7 cellular contexts compared by ENCODE assay signal in genomic region chr12:111396271-111396670, GRCh38. TPM values are rescaled to one million over a fixed set of nuclear protein-coding genes. Genes with fewer than 3 reads are reported as not detected.
A peak's percentile ranks its signal among the peaks of the same experiment; 100 is the strongest.
DNase-seq lines count a peak whose midpoint lies in the region; ATAC-seq and TF ChIP-seq lines count a peak whose summit lies in the region.
"Not testable (repeated sequence)": the region's sequence is repeated elsewhere in the genome, so short reads cannot be mapped to it uniquely, and the experiment has no call there.

No MANE protein-coding gene starts in this region.

- H3K27ac Mint-ChIP-seq in CD14-positive monocyte (peak overlapping the region in 5 of 7 donors; percentile 92 to 99 (median 98)), HFFc6 (peak overlapping the region; percentile 86)
- peak overlapping the region; percentile 15 for H3K27ac Mint-ChIP-seq in activated naive CD8-positive, alpha-beta T cell treated with anti-CD3 and anti-CD28 coated beads, Interleukin-2, amount 10 ng/mL, durations not matched to agents 7 days and 5 days

- not testable (repeated sequence) for H3K9me3 ChIP-seq in RWPE2 (ENCODE audit: severe bottlenecking); psoas muscle; uterus

- not testable (repeated sequence) for H3K27me3 ChIP-seq in RWPE2 (ENCODE audit: insufficient read depth, poor library complexity, severe bottlenecking); psoas muscle (ENCODE audit: insufficient read depth in 3 of 3, low read length in 2 of 3); uterus

- H3K27ac ChIP-seq in RWPE2 (ENCODE audit: poor library complexity, severe bottlenecking) (peak overlapping the region; percentile 72), psoas muscle (peak overlapping the region; percentile 63), uterus (peak overlapping the region; percentile 39 to 44)

- H3K4me3 ChIP-seq in RWPE2 (ENCODE audit: severe bottlenecking); psoas muscle; uterus: not testable (repeated sequence)

- H3K27me3 Mint-ChIP-seq in CD14-positive monocyte (ENCODE audit: low read depth in 3 of 3); HFFc6 (ENCODE audit: insufficient read depth); activated naive CD8-positive, alpha-beta T cell treated with anti-CD3 and anti-CD28 coated beads, Interleukin-2, amount 10 ng/mL, durations not matched to agents 7 days and 5 days: not testable (repeated sequence)

- not testable (repeated sequence) for H3K4me1 ChIP-seq in RWPE2 (ENCODE audit: insufficient read depth, poor library complexity, severe bottlenecking); psoas muscle; uterus

- intact Hi-C loops in CD14-positive monocyte (cut with micrococcal nuclease), result loop anchor here in 1 of 2 donors (2.0 kb wide), 1 partner anchor 55 kb away; no protein-coding TSS in a partner anchor
- intact Hi-C loops in psoas muscle (cut with DNase I), result loop anchor here (2.0 to 10.0 kb wide), 4 partner anchors 55 to 279 kb away; no protein-coding TSS in a partner anchor
- intact Hi-C loops in uterus (cut with DNase I; ENCODE audit: low total_unique reads), result loop anchor here (5.0 kb wide), 1 partner anchor 56 kb away; no protein-coding TSS in a partner anchor

- 90 to 94% (median 91%) methylated on average over 7 of the region's 7 CpGs for WGBS in psoas muscle, 3 donors

- not testable (repeated sequence) for ATAC-seq in RWPE2 (ENCODE audit: low read depth); activated naive CD8-positive, alpha-beta T cell treated with anti-CD3 and anti-CD28 coated beads, Interleukin-2, amount 10 ng/mL, durations not matched to agents 7 days and 5 days (ENCODE audit: low read depth); psoas muscle
- peak; percentile 68 for ATAC-seq in esophagus mucosa

- H3K36me3 ChIP-seq in RWPE2 (ENCODE audit: low read depth); psoas muscle (ENCODE audit: insufficient read depth in 1 of 2, low read depth in 1 of 2); uterus: not testable (repeated sequence)

- not testable (repeated sequence) for TF ChIP-seq POLR2A in uterus (IDR thresholded peaks at IDR 0.05)

- H3K36me3 Mint-ChIP-seq in CD14-positive monocyte; HFFc6 (ENCODE audit: low read depth); activated naive CD8-positive, alpha-beta T cell treated with anti-CD3 and anti-CD28 coated beads, Interleukin-2, amount 10 ng/mL, durations not matched to agents 7 days and 5 days: not testable (repeated sequence)

- not testable (repeated sequence) for H3K4me3 Mint-ChIP-seq in CD14-positive monocyte; HFFc6; activated naive CD8-positive, alpha-beta T cell treated with anti-CD3 and anti-CD28 coated beads, Interleukin-2, amount 10 ng/mL, durations not matched to agents 7 days and 5 days

- TF ChIP-seq CTCF in CD14-positive monocyte (IDR thresholded peaks at IDR 0.05); HFFc6 (IDR thresholded peaks at IDR 0.05); RWPE2 (IDR thresholded peaks at IDR 0.05; ENCODE audit: poor library complexity, severe bottlenecking); psoas muscle (IDR thresholded peaks at IDR 0.05); uterus (IDR thresholded peaks at IDR 0.05): not testable (repeated sequence)

- not testable (repeated sequence) for DNase-seq in CD14-positive monocyte (ENCODE audit: low spot score); HFFc6; RWPE2 (ENCODE audit: low spot score); activated naive CD8-positive, alpha-beta T cell treated with anti-CD3 and anti-CD28 coated beads, Interleukin-2, amount 10 ng/mL, durations not matched to agents 7 days and 5 days; psoas muscle; uterus

- H3K4me1 Mint-ChIP-seq in CD14-positive monocyte (peaks cover 75% of the 10 kb centered on the region), HFFc6 (ENCODE audit: low read depth) (peaks cover 49% of the 10 kb centered on the region)
- H3K4me1 Mint-ChIP-seq in activated naive CD8-positive, alpha-beta T cell treated with anti-CD3 and anti-CD28 coated beads, Interleukin-2, amount 10 ng/mL, durations not matched to agents 7 days and 5 days, result peaks cover 20% of the 10 kb centered on the region

- not testable (repeated sequence) for H3K9me3 Mint-ChIP-seq in CD14-positive monocyte; HFFc6; activated naive CD8-positive, alpha-beta T cell treated with anti-CD3 and anti-CD28 coated beads, Interleukin-2, amount 10 ng/mL, durations not matched to agents 7 days and 5 days

- POLR2A ChIA-PET in activated naive CD8-positive, alpha-beta T cell treated with anti-CD3 and anti-CD28 coated beads, Interleukin-2, amount 10 ng/mL, durations not matched to agents 7 days and 5 days (lab: Charles Lee), result interaction anchor here (1.0 to 1.7 kb wide), 3 partner anchors 56 to 133 kb away, joined by 3 to 8 read pairs (median 3); no protein-coding TSS in a partner anchor

RNA-seq across cellular contexts. Expression of gene SH2B3, which starts 9.5 kb away (rescaled TPM):
- polyA plus RNA-seq in CD14-positive monocyte (10 to 100 TPM; 15.2 to 33.5 TPM), psoas muscle (10 to 100 TPM in 1 of 3 donors, 1 to 10 TPM in 2; 4.4 to 22.0 (median 6.4) TPM)
- total RNA-seq in HFFc6 (2021; fragmentation: NEBNext Ultra II Directional; extraction: Animal tissue kit (Norgen Biotek cat#: 25700)), result 10 to 100 TPM; 54.0 to 80.3 (median 69.8) TPM
- total RNA-seq in activated naive CD8-positive, alpha-beta T cell treated with anti-CD3 and anti-CD28 coated beads, Interleukin-2, amount 10 ng/mL, durations not matched to agents 7 days and 5 days, result 10 to 100 TPM; 40.7 to 44.5 TPM
- total RNA-seq in esophagus mucosa (1.8 TPM), psoas muscle (10 to 100 TPM; 10.5 to 25.0 (median 13.2) TPM), uterus (10 to 100 TPM; 11.8 to 31.3 (median 21.8) TPM)

RNA-seq across cellular contexts. Expression of gene PHETA1, which starts 27.4 kb away (rescaled TPM):
- polyA plus RNA-seq in CD14-positive monocyte (1 to 10 TPM; 3.4 to 4.9 TPM), psoas muscle (10 to 100 TPM in 1 of 3 donors, 1 to 10 TPM in 2; 7.6 to 19.9 (median 8.2) TPM)
- 10 to 100 TPM; 11.5 to 15.0 (median 14.0) TPM for total RNA-seq in HFFc6 (2021; fragmentation: NEBNext Ultra II Directional; extraction: Animal tissue kit (Norgen Biotek cat#: 25700))
- total RNA-seq in activated naive CD8-positive, alpha-beta T cell treated with anti-CD3 and anti-CD28 coated beads, Interleukin-2, amount 10 ng/mL, durations not matched to agents 7 days and 5 days, result 1 to 10 TPM; 2.9 to 3.8 TPM
- total RNA-seq in esophagus mucosa (9.2 TPM), psoas muscle (1 to 10 TPM; 5.3 to 7.0 (median 6.1) TPM), uterus (10 to 100 TPM in 2 of 4 donors, under 1 TPM in 2; under 0.01 to 15.1 (median 6.0) TPM)

Comparison
In these comparisons a context has a peak if more than half of its experiments do, and no peak if none do; other contexts are left out.
1. H3K27ac Mint-ChIP-seq: peak in every context shown above with its lines; median percentile 98 in CD14-positive monocyte; 86 in HFFc6; 15 in activated naive CD8-positive, alpha-beta T cell treated with anti-CD3 and anti-CD28 coated beads, Interleukin-2, amount 10 ng/mL, durations not matched to agents 7 days and 5 days.